11 cellular contexts compared by ENCODE assay signal in genomic region chr7:157576415-157576814, GRCh38.
DNase-seq lines count a peak whose midpoint lies in the region; ATAC-seq, FAIRE-seq and TF ChIP-seq lines count a peak whose summit lies in the region.
"Had no signal": no experiment of that assay in that cellular context is flagged by ENCODE, and none has a peak within 500 bp of the region (broad histone marks: within the 10 kb centered on the region; RNA-seq: fewer than 3 reads in every experiment).

No MANE protein-coding gene starts in this region.

- peaks cover 0 to 5% (median 4%) of the 10 kb centered on the region in 3 donors for H3K4me1 Mint-ChIP-seq in IgD-negative memory B cell

- CTCF ChIA-PET in H1 (lab: Charles Lee; ENCODE audit: partially characterized antibody) = no interaction called here
- CTCF ChIA-PET in PC-9 (lab: Charles Lee) = no interaction called here

- no peak overlapping the region for H4K5ac ChIP-seq in H1 (ENCODE audit: insufficient read length, low read depth, low read length)

- H2AFZ ChIP-seq in H1 (ENCODE audit: low read length) (no peak overlapping the region), PC-9 (no peak overlapping the region)

- 89% methylated on average over 29 of the region's 36 CpGs; no CpG with 5 or more reads in 1 of the 2 experiments for WGBS in H1 (ENCODE audit: extremely low coverage in 1 of 2, insufficient coverage in 1 of 2, insufficient read length in 1 of 2, insufficient replicate concordance in 2 of 2, low coverage in 1 of 2, low lambda C conversion rate in 2 of 2, missing lambda C conversion rate in 1 of 2), 2 experiments

- no peaks in the 10 kb centered on the region for H3K4me1 ChIP-seq in H1 (replicated peaks in 1 of 4; ENCODE audit: control insufficient read depth in 3 of 4, insufficient read depth in 4 of 4, low read length in 3 of 4)
- H3K4me1 ChIP-seq in vagina = peaks cover 7% of the 10 kb centered on the region
- no peaks in the 10 kb centered on the region for H3K4me1 ChIP-seq in PC-9 (replicated peaks; ENCODE audit: insufficient read depth)

- H3K27ac Mint-ChIP-seq in IgD-negative memory B cell = peak overlapping the region in 2 of 3 donors; percentile 68 to 80

- no peak overlapping the region for H2BK120ac ChIP-seq in H1 (replicated peaks; ENCODE audit: low read depth, low read length)

- H3K36me3 ChIP-seq in H1 (ENCODE audit: control insufficient read depth in 2 of 4, insufficient read depth in 4 of 4, low read length in 3 of 4) (no peaks in the 10 kb centered on the region), vagina (no peaks in the 10 kb centered on the region), PC-9 (ENCODE audit: low read depth) (no peaks in the 10 kb centered on the region)

- intact Hi-C loops in vagina (cut with DNase I) = no loop called here
- intact Hi-C loops in PC-9 (cut with micrococcal nuclease; ENCODE audit: unreplicated experiment) = no loop called here

- H2BK15ac ChIP-seq in H1 (ENCODE audit: low read length) = no peak overlapping the region

- no peak overlapping the region for H3K56ac ChIP-seq in H1 (replicated peaks; ENCODE audit: insufficient read length, low read depth, low read length)

- H3K23ac ChIP-seq in H1 (ENCODE audit: insufficient read length) = no peak overlapping the region

- H3K9me3 ChIP-seq in H1 (ENCODE audit: insufficient read depth in 2 of 2, low read depth in 1 of 2, low read length in 1 of 2) = no peaks in the 10 kb centered on the region
- no peaks in the 10 kb centered on the region for H3K9me3 ChIP-seq in vagina
- H3K9me3 ChIP-seq in PC-9 (ENCODE audit: insufficient read depth, low read depth) = no peaks in the 10 kb centered on the region

- no peak overlapping the region for H2BK5ac ChIP-seq in H1 (ENCODE audit: low read depth, low read length)

- TF ChIP-seq POLR2A in H1 (IDR thresholded peaks at IDR 0.05; ENCODE audit: control extremely low read depth in 1 of 2, low read depth in 2 of 2, low read length in 2 of 2) (no peak), vagina (IDR thresholded peaks at IDR 0.05) (no peak)

- POLR2A ChIA-PET in H1 (lab: Charles Lee; ENCODE audit: partially characterized antibody) (no interaction called here), PC-9 (lab: Charles Lee; ENCODE audit: unreplicated experiment) (no interaction called here)

- H2AK5ac ChIP-seq in H1 (ENCODE audit: low read depth, low read length) = no peak overlapping the region

- H3K79me2 ChIP-seq in H1 (ENCODE audit: control insufficient read depth in 1 of 2, insufficient read depth in 2 of 2, low read length in 2 of 2) = no peaks in the 10 kb centered on the region
- H3K79me2 ChIP-seq in PC-9 (ENCODE audit: low read depth) = no peaks in the 10 kb centered on the region

- H3K27me3 Mint-ChIP-seq in IgD-negative memory B cell = no peaks in the 10 kb centered on the region

- H3K4me2 ChIP-seq in H1 (ENCODE audit: insufficient read depth in 1 of 2, low read depth in 2 of 2, low read length in 2 of 2) (no peak overlapping the region), PC-9 (no peak overlapping the region)

- no peak for ATAC-seq in HG03159 (IDR thresholded peaks at IDR 0.05; ENCODE audit: unreplicated experiment)

- H3K14ac ChIP-seq in H1 (ENCODE audit: insufficient read length) = no peak overlapping the region

- peak overlapping the region; percentile 3 to 90 (median 76) for H3K4me3 Mint-ChIP-seq in IgD-negative memory B cell

- no peaks in the 10 kb centered on the region for H3F3A ChIP-seq in PC-9 (ENCODE audit: insufficient read depth, low read depth)

- no peaks in the 10 kb centered on the region for H4K20me1 ChIP-seq in H1 (replicated peaks in 1 of 2; ENCODE audit: control insufficient read depth in 1 of 2, insufficient read depth in 2 of 2, low read length in 2 of 2)
- H4K20me1 ChIP-seq in PC-9 (ENCODE audit: insufficient read depth) = no peaks in the 10 kb centered on the region

- no peak for FAIRE-seq in H1 (lab: Jason Lieb, UNC)
- FAIRE-seq: islet of Langerhans had no signal

- H2BK12ac ChIP-seq in H1 (ENCODE audit: low read depth, low read length) = no peak overlapping the region

- no peaks in the 10 kb centered on the region for H3K9me2 ChIP-seq in PC-9 (ENCODE audit: insufficient read depth)

- H3K4me3 ChIP-seq in H1 (ENCODE audit: extremely low read depth in 1 of 4, insufficient read depth in 2 of 4, low read depth in 3 of 4, low read length in 4 of 4) (no peak overlapping the region), vagina (no peak overlapping the region), PC-9 (no peak overlapping the region)

- H3K4ac ChIP-seq in H1 (replicated peaks; ENCODE audit: insufficient read length, low read depth, low read length) = no peak overlapping the region

- no peak overlapping the region for H4K91ac ChIP-seq in H1 (replicated peaks; ENCODE audit: insufficient read length, low read length)

- H3K79me1 ChIP-seq in H1 (ENCODE audit: low read depth, low read length) = no peaks in the 10 kb centered on the region

- no peak overlapping the region for H3K27ac ChIP-seq in H1 (ENCODE audit: low read depth, low read length)
- H3K27ac ChIP-seq in vagina = no peak overlapping the region
- H3K27ac ChIP-seq in PC-9 = no peak overlapping the region

- no peak for TF ChIP-seq RAD21 in H1 (IDR thresholded peaks at IDR 0.05 in 1 of 2, conservative IDR thresholded peaks at IDR 0.05 in 1 of 2; ENCODE audit: low read depth in 2 of 2, low read length in 2 of 2)

- H3K18ac ChIP-seq in H1 (ENCODE audit: extremely low read depth, low read length) = no peak overlapping the region

- 0 out of 2 replicates have a peak overlapping the region, but pooled peaks have one; percentile 40 for H4K8ac ChIP-seq in H1 (ENCODE audit: extremely low read depth, insufficient read depth, low read length)

- peaks cover 0 to 2% (median 0%) of the 10 kb centered on the region in 3 donors for H3K9me3 Mint-ChIP-seq in IgD-negative memory B cell

- no peak for TF ChIP-seq EP300 in H1 (IDR thresholded peaks at IDR 0.05; ENCODE audit: borderline replicate concordance in 1 of 2, low read depth in 2 of 2, low read length in 2 of 2)

- H3K23me2 ChIP-seq in H1 (ENCODE audit: low read depth, low read length) = no peaks in the 10 kb centered on the region

- peak; percentile 79 for DNase-seq in activated CD8-positive, alpha-beta memory T cell treated with anti-CD3 and anti-CD28 coated beads for 24 hours
- DNase-seq in H1 (ENCODE audit: low read depth in 1 of 2, low spot score in 2 of 2) (no peak), vagina (ENCODE audit: extremely low spot score in 2 of 2) (no peak), NCI-H510A (lab: John Stamatoyannopoulos, UW) (no peak), PC-9 (no peak)
- DNase-seq in stimulated activated CD8-positive, alpha-beta memory T cell treated with anti-CD3 and anti-CD28 coated beads, Interleukin-12 subunit alpha, Interleukin-12 subunit beta, amount 100 ng/mL, for 24 hours (ENCODE audit: extremely low read depth) = peak; percentile 14
- DNase-seq: cortex of kidney, DMS79 treated with DMSO at 0.1 percent for 48 hours had no signal

- H3K27me3 ChIP-seq in H1 (replicated peaks in 1 of 4; ENCODE audit: control insufficient read depth in 3 of 4, extremely low read depth in 1 of 4, insufficient read depth in 3 of 4, low read length in 3 of 4) (peaks cover 0 to 4% (median 0%) of the 10 kb centered on the region in 4 experiments; a peak in 3 of 7 replicates), vagina (no peaks in the 10 kb centered on the region), PC-9 (ENCODE audit: insufficient read depth, low read depth) (peaks cover 95% of the 10 kb centered on the region)

- no TSS peak for BruUV-seq in PC-9 (replicated peaks; lab: Mats Ljungman, UMichigan)

- no peak overlapping the region for H3K9ac ChIP-seq in H1 (replicated peaks in 1 of 4; ENCODE audit: extremely low read depth in 1 of 4, low read depth in 3 of 4, low read length in 3 of 4)

- H3K36me3 Mint-ChIP-seq in IgD-negative memory B cell = no peaks in the 10 kb centered on the region

- no peak overlapping the region for H2BK20ac ChIP-seq in H1 (ENCODE audit: low read length)

- TF ChIP-seq CTCF in H1 (IDR thresholded peaks at IDR 0.05; ENCODE audit: control extremely low read depth in 1 of 3, insufficient read depth in 1 of 3, low read depth in 1 of 3, low read length in 3 of 3) (no peak), vagina (IDR thresholded peaks at IDR 0.05) (no peak), PC-9 (conservative IDR thresholded peaks at IDR 0.05) (no peak)

TF ChIP-seq in H1, 55 proteins besides CTCF, POLR2A, EP300 and RAD21 (continues in another document):
- TF ChIP-seq SIRT6 (IDR thresholded peaks at IDR 0.05; ENCODE audit: low read length) (no peak), TAF7 (optimal IDR thresholded peaks at IDR 0.05; ENCODE audit: borderline replicate concordance, low read depth, low read length) (no peak), NANOG (IDR thresholded peaks at IDR 0.05; ENCODE audit: insufficient read depth, low read depth, low read length, poor library complexity, severe bottlenecking) (no peak), MAFK (IDR thresholded peaks at IDR 0.05; ENCODE audit: low read depth, low read length) (no peak), YY1 (IDR thresholded peaks at IDR 0.05; ENCODE audit: low read depth, low read length) (no peak), E2F6 (IDR thresholded peaks at IDR 0.05) (no peak), SRF (IDR thresholded peaks at IDR 0.05; ENCODE audit: low read depth, low read length) (no peak), SP1 (IDR thresholded peaks at IDR 0.05; ENCODE audit: low read depth, low read length) (no peak), NRF1 (IDR thresholded peaks at IDR 0.05; ENCODE audit: low read depth, low read length) (no peak), FOSL1 (IDR thresholded peaks at IDR 0.05; ENCODE audit: insufficient read depth, low read depth, low read length) (no peak)
- TF ChIP-seq, protein P1, sequence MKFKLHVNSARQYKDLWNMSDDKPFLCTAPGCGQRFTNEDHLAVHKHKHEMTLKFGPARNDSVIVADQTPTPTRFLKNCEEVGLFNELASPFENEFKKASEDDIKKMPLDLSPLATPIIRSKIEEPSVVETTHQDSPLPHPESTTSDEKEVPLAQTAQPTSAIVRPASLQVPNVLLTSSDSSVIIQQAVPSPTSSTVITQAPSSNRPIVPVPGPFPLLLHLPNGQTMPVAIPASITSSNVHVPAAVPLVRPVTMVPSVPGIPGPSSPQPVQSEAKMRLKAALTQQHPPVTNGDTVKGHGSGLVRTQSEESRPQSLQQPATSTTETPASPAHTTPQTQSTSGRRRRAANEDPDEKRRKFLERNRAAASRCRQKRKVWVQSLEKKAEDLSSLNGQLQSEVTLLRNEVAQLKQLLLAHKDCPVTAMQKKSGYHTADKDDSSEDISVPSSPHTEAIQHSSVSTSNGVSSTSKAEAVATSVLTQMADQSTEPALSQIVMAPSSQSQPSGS (IDR thresholded peaks at IDR 0.05; ENCODE audit: low read length) = no peak

Comparison
In these comparisons a context has a peak if more than half of its experiments do, and no peak if none do; other contexts are left out.
1. DNase-seq: peak in activated CD8-positive, alpha-beta memory T cell treated with anti-CD3 and anti-CD28 coated beads for 24 hours (single experiment) and stimulated activated CD8-positive, alpha-beta memory T cell treated with anti-CD3 and anti-CD28 coated beads, Interleukin-12 subunit alpha, Interleukin-12 subunit beta, amount 100 ng/mL, for 24 hours (single experiment); none in H1 (0 of 2), vagina (0 of 2), NCI-H510A (single experiment) and PC-9 (0 of 2).